ENCODE assay signal across 24 cellular contexts in genomic region chr19:15644066-15644741, GRCh38. TPM values are rescaled to one million over a fixed set of nuclear protein-coding genes. Genes with fewer than 3 reads are reported as not detected.
DNase-seq lines count a peak whose midpoint lies in the region; ATAC-seq, FAIRE-seq and TF ChIP-seq lines count a peak whose summit lies in the region.
"Had no signal": no experiment of that assay in that cellular context is flagged by ENCODE, and none has a peak within 500 bp of the region (broad histone marks: within the 10 kb centered on the region; RNA-seq: fewer than 3 reads in every experiment).

No MANE protein-coding gene starts in this region.

- no peak for ATAC-seq in A549
- peak; percentile 1 for ATAC-seq in left lobe of liver
- peak in 3 of 4 donors; percentile 10 to 24 (median 19) for ATAC-seq in right lobe of liver
- ATAC-seq: HCT116 had no signal

- H3K27me3 ChIP-seq in right lobe of liver (no peaks in the 10 kb centered on the region), uterus (no peaks in the 10 kb centered on the region), BE2C (no peaks in the 10 kb centered on the region)

- TF ChIP-seq CTCF in A549 (IDR thresholded peaks at IDR 0.05) (no peak), right lobe of liver (IDR thresholded peaks at IDR 0.05) (no peak), uterus (IDR thresholded peaks at IDR 0.05) (no peak), BE2C (IDR thresholded peaks at IDR 0.05; ENCODE audit: low read depth, low read length) (no peak)

- 0 out of 3 replicates have a peak overlapping the region, but pooled peaks have one; percentile 23 for H3K4me2 ChIP-seq in A549

- WGBS in A549 (ENCODE audit: missing lambda C conversion rate), result 90% methylated on average over 3 of the region's 3 CpGs
- 33% methylated on average over 3 of the region's 3 CpGs for WGBS in right lobe of liver (ENCODE audit: insufficient coverage, low coverage, low lambda C conversion rate, missing lambda C conversion rate)

- no peak for FAIRE-seq in A549 (lab: Jason Lieb, UNC)
- FAIRE-seq: A204.1, GM12892, H1 had no signal

- no peak for TF ChIP-seq RAD21 in A549 (conservative IDR thresholded peaks at IDR 0.05 in 1 of 2, IDR thresholded peaks at IDR 0.05 in 1 of 2)

- TF ChIP-seq POLR2A in A549 (IDR thresholded peaks at IDR 0.05; ENCODE audit: low read length) (no peak), right lobe of liver (IDR thresholded peaks at IDR 0.05) (no peak), uterus (IDR thresholded peaks at IDR 0.05) (no peak)

- POLR2A ChIA-PET in A549 (lab: Yijun Ruan, JAX), result no interaction called here

- TF ChIP-seq EP300 in A549 (IDR thresholded peaks at IDR 0.05), result no peak

- H3K9me3 ChIP-seq in A549 (no peaks in the 10 kb centered on the region), right lobe of liver (no peaks in the 10 kb centered on the region), uterus (no peaks in the 10 kb centered on the region), BE2C (no peaks in the 10 kb centered on the region)

- no peak overlapping the region for H3K27ac ChIP-seq in A549
- peak overlapping the region; percentile 54 to 99 (median 81) for H3K27ac ChIP-seq in right lobe of liver
- H3K27ac ChIP-seq in uterus, result no peak overlapping the region
- H3K27ac ChIP-seq: 22Rv1, GM23248 had no signal

- peaks cover 2 to 51% (median 14%) of the 10 kb centered on the region in 4 donors for H3K36me3 ChIP-seq in right lobe of liver
- no peaks in the 10 kb centered on the region for H3K36me3 ChIP-seq in uterus
- no peaks in the 10 kb centered on the region for H3K36me3 ChIP-seq in BE2C

- H3K4me1 ChIP-seq in A549, result peaks cover 33% of the 10 kb centered on the region
- H3K4me1 ChIP-seq in right lobe of liver, result peaks cover 0 to 60% (median 11%) of the 10 kb centered on the region in 4 donors
- H3K4me1 ChIP-seq in uterus, result no peaks in the 10 kb centered on the region
- H3K4me1 ChIP-seq in BE2C, result no peaks in the 10 kb centered on the region

- no peak for DNase-seq in A549 (ENCODE audit: low read depth in 1 of 2, low spot score in 1 of 2)
- peak; percentile 78 for DNase-seq in left lobe of liver (ENCODE audit: low spot score)
- DNase-seq in right lobe of liver, result peak; percentile 70 to 78 (median 74)
- DNase-seq in uterus, result no peak
- no peak for DNase-seq in BE2C
- no peak for DNase-seq in NCI-H1694 treated with DMSO at 0.1 percent for 48 hours (lab: John Stamatoyannopoulos, UW)
- DNase-seq: ACHN, AML-193, C1 segment of cervical spinal cord, Calu3, COR-L47, DMS53, DMS79 treated with DMSO at 0.1 percent for 48 hours, GM23248, H7 had no signal

- CTCF ChIA-PET in A549 (lab: Yijun Ruan, JAX), result no interaction called here

- H3K4me3 ChIP-seq in A549 (no peak overlapping the region), right lobe of liver (peak overlapping the region in 2 of 3 donors; percentile 73 to 88), uterus (no peak overlapping the region), BE2C (ENCODE audit: low read depth, low read length) (no peak overlapping the region)
- H3K4me3 ChIP-seq: GM23248 had no signal

- intact Hi-C loops in right lobe of liver (cut with DNase I) (no loop called here), uterus (cut with DNase I; ENCODE audit: low total_unique reads) (no loop called here)

TF ChIP-seq in A549, 52 proteins besides CTCF, POLR2A, EP300 and RAD21:
- no peak for TF ChIP-seq JUN (IDR thresholded peaks at IDR 0.05)
- TF ChIP-seq MAZ (IDR thresholded peaks at IDR 0.05; ENCODE audit: borderline replicate concordance, low read depth, low read length), result no peak
- TF ChIP-seq CBX2 (IDR thresholded peaks at IDR 0.05; ENCODE audit: borderline replicate concordance, low read depth), result no peak
- TF ChIP-seq TFCP2L1 (CRISPR knock-in tag; IDR thresholded peaks at IDR 0.05), result no peak
- TF ChIP-seq MAFK (IDR thresholded peaks at IDR 0.05; ENCODE audit: partially characterized antibody), result no peak
- TF ChIP-seq PBX3 (IDR thresholded peaks at IDR 0.05), result no peak
- no peak for TF ChIP-seq KDM5A (IDR thresholded peaks at IDR 0.05)
- TF ChIP-seq MAX (IDR thresholded peaks at IDR 0.05), result no peak
- no peak for TF ChIP-seq SMC3 (IDR thresholded peaks at IDR 0.05)
- no peak for TF ChIP-seq ZC3H11A (IDR thresholded peaks at IDR 0.05)
- TF ChIP-seq FOSB (CRISPR knock-in tag; IDR thresholded peaks at IDR 0.05), result no peak
- no peak for TF ChIP-seq HDAC2 (IDR thresholded peaks at IDR 0.05)
- no peak for TF ChIP-seq RFX5 (IDR thresholded peaks at IDR 0.05)
- TF ChIP-seq EHMT2 (IDR thresholded peaks at IDR 0.05; ENCODE audit: low read depth), result no peak
- TF ChIP-seq BHLHE40 (IDR thresholded peaks at IDR 0.05; ENCODE audit: low read depth, low read length), result no peak
- no peak for TF ChIP-seq CHD2 (IDR thresholded peaks at IDR 0.05; ENCODE audit: low read length, partially characterized antibody)
- no peak for TF ChIP-seq CEBPB (IDR thresholded peaks at IDR 0.05)
- TF ChIP-seq BCL3 (IDR thresholded peaks at IDR 0.05), result no peak

RNA-seq across cellular contexts. Expression of gene CYP4F3, which starts 3.5 kb away (rescaled TPM):
- polyA plus RNA-seq in A549 (2011; rRNA removed) (32.2 and 33.2 TPM in 2 replicates), A549 (2017; fragmentation: RNase III; extraction: RNeasy Plus Mini Kit Qiagen cat#74134 plus additional on column Dnase treatment) (7.1 to 10.4 TPM (median 8.9 TPM) in 3 replicates)
- 6.6 and 7.4 TPM in 2 replicates for polyA plus RNA-seq in A549 (2012; cell fraction: cytosol; rRNA removed)
- 61.8 and 62.5 TPM in 2 replicates for polyA plus RNA-seq in A549 (2012; cell fraction: nucleus; rRNA removed)
- polyA minus RNA-seq in A549 (2011; rRNA and poly(A)+ RNA removed), result 86.8 and 95.2 TPM in 2 replicates
- total RNA-seq in left lobe of liver (401 TPM), right lobe of liver (100 to 1,000 TPM; 186 to 573 (median 245) TPM), uterus (under 1 TPM in 2 of 4 donors, not detected in 2; 0.41 to 0.70 TPM)
- polyA plus RNA-seq in BE2C (2012; ENCODE audit: insufficient read depth, insufficient read length, low read depth), result not detected
- total RNA-seq: CD4-positive, alpha-beta memory T cell; Daoy; G401; GM23248; H1; H7 had no signal
- polyA plus RNA-seq: BJ; CD4-positive, alpha-beta memory T cell; GM23248; H1 had no signal

RNA-seq across cellular contexts. Expression of gene CYP4F12, which starts 28.7 kb away (rescaled TPM):
- 12.8 and 12.9 TPM in 2 replicates for polyA plus RNA-seq in A549 (2011; rRNA removed)
- polyA plus RNA-seq in A549 (2012; cell fraction: cytosol; rRNA removed), result 2.9 and 3.2 TPM in 2 replicates
- polyA plus RNA-seq in A549 (2012; cell fraction: nucleus; rRNA removed), result 23.8 and 28.9 TPM in 2 replicates
- 5.0 to 6.3 TPM (median 5.6 TPM) in 3 replicates for polyA plus RNA-seq in A549 (2017; fragmentation: RNase III; extraction: RNeasy Plus Mini Kit Qiagen cat#74134 plus additional on column Dnase treatment)
- polyA minus RNA-seq in A549 (2011; rRNA and poly(A)+ RNA removed), result 27.2 and 27.4 TPM in 2 replicates
- 98.6 TPM for total RNA-seq in left lobe of liver
- total RNA-seq in right lobe of liver, result 10 to 100 TPM; 21.9 to 95.5 (median 45.3) TPM
- 10 to 100 TPM; 13.5 to 41.5 (median 26.5) TPM for total RNA-seq in uterus
- polyA plus RNA-seq in BE2C (2012; ENCODE audit: insufficient read depth, insufficient read length, low read depth), result 0.43 TPM
- total RNA-seq: GM23248, H1, H7 had no signal
- polyA plus RNA-seq: BJ, GM23248, H1 had no signal

RNA-seq across cellular contexts. Expression of gene CYP4F8, which starts 29.2 kb away (rescaled TPM):
- polyA plus RNA-seq in A549 (2011; rRNA removed) (not detected in 2 replicates), A549 (2017; fragmentation: RNase III; extraction: RNeasy Plus Mini Kit Qiagen cat#74134 plus additional on column Dnase treatment) (not detected in 3 replicates)
- polyA plus RNA-seq in A549 (2012; cell fraction: cytosol; rRNA removed), result not detected in 2 replicates
- polyA plus RNA-seq in A549 (2012; cell fraction: nucleus; rRNA removed), result not detected in 2 replicates
- not detected in 2 replicates for polyA minus RNA-seq in A549 (2011; rRNA and poly(A)+ RNA removed)
- total RNA-seq in left lobe of liver (not detected), right lobe of liver (not detected), uterus (1 to 10 TPM in 1 of 4 donors, not detected in 3; 1.5 TPM)
- 5.4 TPM for polyA plus RNA-seq in BE2C (2012; ENCODE audit: insufficient read depth, insufficient read length, low read depth)
- total RNA-seq: Calu3; CD4-positive, alpha-beta memory T cell; Daoy; G401; GM23248; H1; H7 had no signal
- polyA plus RNA-seq: BJ; CD4-positive, alpha-beta memory T cell; GM23248; H1 had no signal

Comparison
In these comparisons a context has a peak if more than half of its experiments do, and no peak if none do; other contexts are left out.
1. ATAC-seq: peak in left lobe of liver (single experiment) and right lobe of liver (3 of 4); none in A549 (0 of 2).
2. DNase-seq: peak in left lobe of liver (single experiment) and right lobe of liver (3 of 3); none in A549 (0 of 2), uterus (0 of 2), BE2C (single experiment) and NCI-H1694 treated with DMSO at 0.1 percent for 48 hours (single experiment).
3. H3K27ac ChIP-seq: peak in right lobe of liver (3 of 3); none in A549 (0 of 2) and uterus (0 of 2).
4. H3K4me3 ChIP-seq: peak in right lobe of liver (2 of 3); none in A549 (single experiment), uterus (0 of 2) and BE2C (single experiment).
5. RNA of gene CYP4F3, which starts 3.5 kb away (total RNA-seq): 401 TPM in left lobe of liver (single experiment) and 186 to 573 TPM in right lobe of liver; 0.41 to 0.70 TPM in uterus; every median in the first group is over 100 times any median in the second.